8 cellular contexts compared by ENCODE assay signal in the genomic region with DNA sequence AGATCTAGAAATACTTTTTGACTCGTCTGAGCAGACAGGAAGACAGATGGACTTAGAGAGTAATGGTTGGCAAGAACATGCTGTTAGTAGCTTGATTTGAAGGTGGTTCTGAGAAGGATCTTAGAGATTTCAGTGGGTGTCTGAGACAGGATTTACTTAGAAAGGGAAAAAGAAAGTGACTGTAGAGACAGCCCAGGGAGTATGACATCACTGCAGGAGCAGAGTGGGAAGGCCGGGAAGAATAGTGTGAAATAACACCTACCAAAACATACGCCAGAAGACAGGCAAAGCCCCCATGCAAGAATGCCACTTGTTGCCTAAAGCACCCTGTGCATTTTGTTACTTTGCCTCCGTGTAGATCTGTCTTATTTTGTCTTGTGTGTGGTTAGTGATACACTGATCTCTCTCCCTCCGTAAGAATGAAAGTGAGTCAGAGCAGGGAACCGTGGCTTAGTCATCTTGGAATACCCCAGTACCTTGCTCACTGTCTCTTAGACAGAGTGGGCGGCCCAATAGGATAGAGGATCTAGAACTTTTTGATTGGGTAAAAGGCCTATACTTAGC.
DNase-seq lines count a peak whose midpoint lies in the region; ATAC-seq and TF ChIP-seq lines count a peak whose summit lies in the region.

No MANE protein-coding gene starts in this region.

- peak; percentile 95 for DNase-seq in M059J (ENCODE audit: low read depth)
- peak; percentile 88 for DNase-seq in astrocyte of the cerebellum (ENCODE audit: low read depth)
- peak; percentile 98 for DNase-seq in kidney tubule cell (ENCODE audit: low spot score)
- peak; percentile 10 to 51 for DNase-seq in stimulated activated CD4-positive, alpha-beta T cell treated with anti-CD3 and anti-CD28 coated beads, Interleukin-4, amount 100 ng/mL, for 4 hours
- DNase-seq in SHP77 treated with DMSO at 0.1 percent for 48 hours (lab: John Stamatoyannopoulos, UW) = no peak
- DNase-seq in DMS79 treated with DMSO at 0.1 percent for 48 hours (lab: John Stamatoyannopoulos, UW) = no peak
- DNase-seq in NCI-H1417 (lab: John Stamatoyannopoulos, UW) = no peak

- peak overlapping the region; percentile 34 for H3K4me3 ChIP-seq in astrocyte of the cerebellum (ENCODE audit: low read depth, low read length)

- in situ Hi-C loops in astrocyte of the cerebellum (cut with HindIII; ENCODE audit: low sequenced_read_pairs) = no loop called here

- TF ChIP-seq CTCF in astrocyte of the cerebellum (IDR thresholded peaks at IDR 0.05; ENCODE audit: low read depth, low read length, missing control alignments) = no peak

- ATAC-seq in GM19455 (IDR thresholded peaks at IDR 0.05; ENCODE audit: unreplicated experiment) = peak; percentile 77

Comparison
In these comparisons a context has a peak if more than half of its experiments do, and no peak if none do; other contexts are left out.
1. DNase-seq: peak in M059J (single experiment), astrocyte of the cerebellum (single experiment), kidney tubule cell (single experiment) and stimulated activated CD4-positive, alpha-beta T cell treated with anti-CD3 and anti-CD28 coated beads, Interleukin-4, amount 100 ng/mL, for 4 hours (2 of 2); none in SHP77 treated with DMSO at 0.1 percent for 48 hours (single experiment), DMS79 treated with DMSO at 0.1 percent for 48 hours (single experiment) and NCI-H1417 (0 of 3).